29 cellular contexts compared by ENCODE assay signal in the genomic region with DNA sequence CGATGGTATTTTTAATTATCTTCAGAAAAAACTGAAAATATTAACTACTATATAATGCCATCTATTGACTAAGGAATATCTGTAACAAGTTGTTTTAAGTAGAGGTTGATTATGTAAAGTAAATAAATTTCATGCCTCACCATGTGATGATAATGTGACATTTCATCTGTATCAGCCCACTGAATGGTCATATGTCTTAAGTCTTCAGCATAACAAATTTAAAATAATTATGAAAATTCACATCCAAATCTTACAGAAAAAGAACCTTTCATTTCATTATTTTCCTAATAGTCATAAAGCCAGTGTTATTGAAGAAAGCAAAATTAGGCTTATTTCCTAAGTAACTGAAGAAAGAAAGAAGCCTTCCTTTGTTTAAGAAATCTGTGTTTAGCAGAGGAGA.
"Had no signal": no experiment of that assay in that cellular context is flagged by ENCODE, and none has a peak within 500 bp of the region (broad histone marks: within the 10 kb centered on the region; RNA-seq: fewer than 3 reads in every experiment).

No MANE protein-coding gene starts in this region.

- H3K9me3 ChIP-seq: esophagus squamous epithelium, gastroesophageal sphincter, heart left ventricle, lower lobe of right lung, mucosa of descending colon had no signal

- H3K4me1 ChIP-seq: esophagus squamous epithelium, gastroesophageal sphincter, heart left ventricle, lower lobe of right lung had no signal

- H3K36me3 Mint-ChIP-seq: naive B cell had no signal

- H3K36me3 ChIP-seq: gastroesophageal sphincter, lower lobe of right lung had no signal

- H3K4me1 Mint-ChIP-seq: immature natural killer cell, mesothelial cell of epicardium had no signal

- H3K9me3 Mint-ChIP-seq: immature natural killer cell; naive thymus-derived CD8-positive, alpha-beta T cell had no signal

- H3K27ac ChIP-seq: coronary artery, dorsolateral prefrontal cortex, epithelial cell of prostate, esophagus squamous epithelium, gastroesophageal sphincter, heart left ventricle, hepatocyte, lower lobe of right lung had no signal

- DNase-seq: dermis blood vessel endothelial cell; dorsolateral prefrontal cortex; effector CD4-positive, alpha-beta T cell; effector memory CD4-positive, alpha-beta T cell; erythroblast; esophagus squamous epithelium; foreskin fibroblast; heart left ventricle; hypothalamus; immature natural killer cell; islet precursor cell; kidney; kidney glomerular epithelial cell; left colon; left ventricle myocardium superior; lower lobe of right lung; mesenchymal stem cell; mucosa of descending colon; naive B cell; naive thymus-derived CD8-positive, alpha-beta T cell had no signal

- H3K27me3 Mint-ChIP-seq: naive B cell; naive thymus-derived CD8-positive, alpha-beta T cell had no signal

- H3K4me3 Mint-ChIP-seq: immature natural killer cell; mesothelial cell of epicardium; naive B cell; naive thymus-derived CD8-positive, alpha-beta T cell had no signal

- H3K27ac Mint-ChIP-seq: immature natural killer cell; mesothelial cell of epicardium; naive B cell; naive thymus-derived CD8-positive, alpha-beta T cell had no signal

- H3K4me3 ChIP-seq: coronary artery, dorsolateral prefrontal cortex, esophagus squamous epithelium, gastroesophageal sphincter, heart left ventricle, hepatocyte, lower lobe of right lung, mucosa of descending colon had no signal

- FAIRE-seq: colon, endothelial cell of umbilical vein had no signal

- ATAC-seq: esophagus mucosa; gastroesophageal sphincter; heart left ventricle; left colon; left lobe of liver; left ventricle myocardium superior; lower lobe of right lung; mucosa of descending colon; naive thymus-derived CD8-positive, alpha-beta T cell had no signal

- H3K27me3 ChIP-seq: dorsolateral prefrontal cortex, esophagus squamous epithelium, gastroesophageal sphincter, heart left ventricle, hepatocyte had no signal
